In genomic region chr19:38386300-38386967, GRCh38 we compare ENCODE assay signal across 15 cellular contexts.
DNase-seq lines count a peak whose midpoint lies in the region; ATAC-seq and TF ChIP-seq lines count a peak whose summit lies in the region.
"Had no signal": no experiment of that assay in that cellular context is flagged by ENCODE, and none has a peak within 500 bp of the region (broad histone marks: within the 10 kb centered on the region; RNA-seq: fewer than 3 reads in every experiment).

No MANE protein-coding gene starts in this region.

- peak overlapping the region; percentile 84 for H3K27ac Mint-ChIP-seq in dendritic cell treated with granulocyte-macrophage colony-stimulating factor and Interleukin-4, amounts not matched to agents 40 ng/mL and 50 ng/mL, for 4 days
- no peak overlapping the region for H3K27ac Mint-ChIP-seq in memory B cell

- no peaks in the 10 kb centered on the region for H3K9me3 ChIP-seq in ES-I3 (ENCODE audit: control insufficient read depth, insufficient read depth, low read length)
- H3K9me3 ChIP-seq: colonic mucosa had no signal

- peaks cover 54% of the 10 kb centered on the region for H3K27me3 Mint-ChIP-seq in dendritic cell treated with granulocyte-macrophage colony-stimulating factor and Interleukin-4, amounts not matched to agents 40 ng/mL and 50 ng/mL, for 4 days
- peaks cover 20% of the 10 kb centered on the region for H3K27me3 Mint-ChIP-seq in memory B cell

- peak overlapping the region; percentile 56; the same call in 1 of the 2 replicates for H3K9ac ChIP-seq in ES-I3 (ENCODE audit: low read depth, low read length)
- H3K9ac ChIP-seq: parathyroid adenoma had no signal

- peaks cover 50% of the 10 kb centered on the region for H3K36me3 Mint-ChIP-seq in dendritic cell treated with granulocyte-macrophage colony-stimulating factor and Interleukin-4, amounts not matched to agents 40 ng/mL and 50 ng/mL, for 4 days (ENCODE audit: low read depth)
- H3K36me3 Mint-ChIP-seq in memory B cell = peaks cover 28% of the 10 kb centered on the region

- H3K4me1 ChIP-seq in ES-I3 (ENCODE audit: insufficient read depth, low read length) = peaks cover 10% of the 10 kb centered on the region
- H3K4me1 ChIP-seq: parathyroid adenoma had no signal

- no peak for ATAC-seq in memory B cell (ENCODE audit: low read depth)
- no peak for ATAC-seq in HG03196 (IDR thresholded peaks at IDR 0.05; ENCODE audit: unreplicated experiment)
- ATAC-seq in GM18858 (IDR thresholded peaks at IDR 0.05; ENCODE audit: unreplicated experiment) = no peak

- H3K4me1 Mint-ChIP-seq in dendritic cell treated with granulocyte-macrophage colony-stimulating factor and Interleukin-4, amounts not matched to agents 40 ng/mL and 50 ng/mL, for 4 days (ENCODE audit: low read depth) = peaks cover 34% of the 10 kb centered on the region
- peaks cover 16% of the 10 kb centered on the region for H3K4me1 Mint-ChIP-seq in memory B cell

- no peak for DNase-seq in memory B cell (ENCODE audit: low spot score in 2 of 2)
- no peak for DNase-seq in NCI-H146 treated with DMSO at 0.1 percent for 48 hours (lab: John Stamatoyannopoulos, UW; ENCODE audit: unreplicated experiment)
- DNase-seq in NCI-H345 treated with DMSO at 0.1 percent for 48 hours (lab: John Stamatoyannopoulos, UW; ENCODE audit: unreplicated experiment) = no peak
- DNase-seq: activated CD4-positive, alpha-beta T cell treated with anti-CD3 and anti-CD28 coated beads, Interleukin-2, amount 50 U/mL, for 4 hours; activated effector memory CD4-positive, alpha-beta T cell treated with Interleukin-2 at 50 U/mL for 16 hours; AML-193; NCI-H1694 treated with DMSO at 0.1 percent for 48 hours; NCI-H526 treated with DMSO at 0.1 percent for 48 hours had no signal

- H3K36me3 ChIP-seq in ES-I3 (ENCODE audit: insufficient read depth, low read length) = peaks cover 6% of the 10 kb centered on the region; the same call in 1 of the 2 replicates

- H3K9me3 Mint-ChIP-seq in dendritic cell treated with granulocyte-macrophage colony-stimulating factor and Interleukin-4, amounts not matched to agents 40 ng/mL and 50 ng/mL, for 4 days = no peaks in the 10 kb centered on the region
- no peaks in the 10 kb centered on the region for H3K9me3 Mint-ChIP-seq in memory B cell

- no peak for TF ChIP-seq CTCF in 22Rv1 (IDR thresholded peaks at IDR 0.05)

- H3K4me3 Mint-ChIP-seq in dendritic cell treated with granulocyte-macrophage colony-stimulating factor and Interleukin-4, amounts not matched to agents 40 ng/mL and 50 ng/mL, for 4 days = peak overlapping the region; percentile 81
- peak overlapping the region; percentile 55 for H3K4me3 Mint-ChIP-seq in memory B cell

- intact Hi-C loops in dendritic cell treated with granulocyte-macrophage colony-stimulating factor and Interleukin-4, amounts not matched to agents 40 ng/mL and 50 ng/mL, for 4 days (cut with micrococcal nuclease) = no loop called here

- peak overlapping the region; percentile 78; the same call in 1 of the 2 replicates for H3K27ac ChIP-seq in 22Rv1
